8 cellular contexts compared by ENCODE assay signal in the genomic region with DNA sequence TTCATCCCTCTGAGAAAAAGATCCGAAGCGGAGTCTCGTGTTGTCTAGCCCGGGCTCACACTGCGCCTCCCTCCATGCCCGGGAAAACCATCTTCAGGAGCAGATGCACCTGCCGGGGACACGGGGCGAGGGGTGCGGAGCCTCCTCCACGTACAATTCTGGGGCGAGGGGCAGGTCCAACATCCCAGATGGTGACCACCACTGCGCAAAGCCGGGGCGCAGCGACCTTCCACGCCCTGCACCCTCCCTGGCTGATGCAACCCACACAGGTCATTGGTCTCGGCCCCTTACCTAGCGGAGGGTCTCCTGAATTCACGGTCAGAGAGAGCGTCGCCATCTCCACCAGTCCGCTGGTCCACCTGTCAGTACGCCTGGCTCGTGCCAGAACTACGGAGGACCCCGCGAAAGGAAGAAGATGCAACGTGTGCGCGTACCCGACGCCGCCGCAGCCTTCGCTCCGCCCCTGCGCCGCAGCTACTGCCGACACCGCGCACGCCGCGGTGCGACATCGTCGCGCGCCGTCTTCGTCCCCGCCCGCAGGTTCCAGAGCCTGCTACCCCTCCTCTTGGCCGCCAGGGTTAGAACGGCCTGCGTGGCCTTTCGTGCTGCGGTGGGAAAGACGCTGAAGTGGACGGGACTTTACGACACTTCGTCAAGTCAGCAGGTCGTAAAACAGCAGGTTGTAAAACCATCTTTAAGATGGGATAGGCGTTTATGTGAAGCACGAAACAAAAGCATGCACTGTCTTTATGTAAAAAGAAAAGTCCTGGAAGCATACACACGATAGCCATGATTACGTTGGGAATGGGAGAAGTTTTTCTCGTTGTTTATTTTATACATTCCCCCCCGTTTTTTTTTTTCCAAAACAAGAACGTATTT. TPM values are rescaled to one million over a fixed set of nuclear protein-coding genes. Genes with fewer than 3 reads are reported as not detected.
DNase-seq lines count a peak whose midpoint lies in the region; ATAC-seq and TF ChIP-seq lines count a peak whose summit lies in the region.

TSS of gene EPRS1 (minus strand) at position 454 of the 879 bp plus-strand sequence. CDS start at position 337, 117 bp downstream.

- peaks cover 52% of the 10 kb centered on the region for H3K36me3 Mint-ChIP-seq in activated T-helper 17 cell treated with anti-CD3 and anti-CD28 coated beads, Interleukin-2, amount 50 U/mL, for 72 hours (ENCODE audit: low read depth)
- H3K36me3 Mint-ChIP-seq in natural killer cell: no peaks in the 10 kb centered on the region

- H3K4me3 Mint-ChIP-seq in activated T-helper 17 cell treated with anti-CD3 and anti-CD28 coated beads, Interleukin-2, amount 50 U/mL, for 72 hours: peak within 1 kb of the TSS; percentile 90
- peak within 1 kb of the TSS; percentile 98 for H3K4me3 Mint-ChIP-seq in natural killer cell

- TF ChIP-seq CTCF in DOHH2 (IDR thresholded peaks at IDR 0.05; ENCODE audit: low read depth, low read length, poor library complexity, severe bottlenecking): peak; percentile 25
- TF ChIP-seq CTCF in fibroblast of mammary gland (conservative IDR thresholded peaks at IDR 0.05; ENCODE audit: control insufficient read depth, insufficient read depth, low read depth, low read length): peak; percentile 57
- peak; percentile 49 for TF ChIP-seq CTCF in natural killer cell (IDR thresholded peaks at IDR 0.05)

- H3K27ac ChIP-seq in DOHH2 (ENCODE audit: low read depth, low read length): peak within 1 kb of the TSS; percentile 66

- no peaks in the 10 kb centered on the region for H3K9me2 ChIP-seq in DOHH2 (replicated peaks; ENCODE audit: control insufficient read depth, low read length)

- H3K4me2 ChIP-seq in DOHH2 (ENCODE audit: low read length): peak within 1 kb of the TSS; percentile 67

- intact Hi-C loops in natural killer cell (cut with micrococcal nuclease): loop anchor here (1.0 to 2.0 kb wide), 3 partner anchors 43 to 227 kb away; partner anchors contain the start of genes BPNT1 and RAB3GAP2

- no peaks in the 10 kb centered on the region for H3K27me3 Mint-ChIP-seq in activated T-helper 17 cell treated with anti-CD3 and anti-CD28 coated beads, Interleukin-2, amount 50 U/mL, for 72 hours
- no peaks in the 10 kb centered on the region for H3K27me3 Mint-ChIP-seq in natural killer cell (ENCODE audit: low read depth in 2 of 2)

- DNase-seq in Kasumi-1 (lab: John Stamatoyannopoulos, UW) (peak; percentile 95 to 96), RPMI8226 (peak; percentile 99), fibroblast of mammary gland (ENCODE audit: low read depth) (peak; percentile 99), natural killer cell (peak; percentile 90)
- peak; percentile 91 for DNase-seq in stimulated activated naive CD8-positive, alpha-beta T cell treated with anti-CD3 and anti-CD28 coated beads, Interleukin-15, Interleukin-2, amounts not matched to agents 100 U/mL and 50 U/mL, for 24 hours

- H3K79me2 ChIP-seq in DOHH2 (ENCODE audit: control insufficient read depth, low read length): peaks cover 59% of the 10 kb centered on the region

- H3K4me1 ChIP-seq in DOHH2 (ENCODE audit: control insufficient read depth, low read length): peaks cover 26% of the 10 kb centered on the region

- H3K4me1 Mint-ChIP-seq in activated T-helper 17 cell treated with anti-CD3 and anti-CD28 coated beads, Interleukin-2, amount 50 U/mL, for 72 hours: peaks cover 14% of the 10 kb centered on the region
- peaks cover 25 to 27% of the 10 kb centered on the region in 2 donors for H3K4me1 Mint-ChIP-seq in natural killer cell

- peak within 1 kb of the TSS; percentile 97 for H3K4me3 ChIP-seq in DOHH2 (ENCODE audit: low read length)
- peak within 1 kb of the TSS; percentile 83 for H3K4me3 ChIP-seq in fibroblast of mammary gland (ENCODE audit: control insufficient read depth, low read depth, low read length)

- H4K20me1 ChIP-seq in DOHH2 (ENCODE audit: control insufficient read depth, insufficient read depth, low read depth, low read length): no peaks in the 10 kb centered on the region; the same call in 1 of the 2 replicates

- H3K9me3 ChIP-seq in DOHH2 (ENCODE audit: control insufficient read depth, insufficient read depth, low read length): no peaks in the 10 kb centered on the region

- H3K27ac Mint-ChIP-seq in activated T-helper 17 cell treated with anti-CD3 and anti-CD28 coated beads, Interleukin-2, amount 50 U/mL, for 72 hours: peak within 1 kb of the TSS; percentile 90
- H3K27ac Mint-ChIP-seq in natural killer cell: peak within 1 kb of the TSS; percentile 94 to 96

- no peaks in the 10 kb centered on the region for H3K9me3 Mint-ChIP-seq in activated T-helper 17 cell treated with anti-CD3 and anti-CD28 coated beads, Interleukin-2, amount 50 U/mL, for 72 hours
- no peaks in the 10 kb centered on the region for H3K9me3 Mint-ChIP-seq in natural killer cell

- H3K27me3 ChIP-seq in DOHH2 (ENCODE audit: control insufficient read depth, low read length): no peaks in the 10 kb centered on the region

- peaks cover 22% of the 10 kb centered on the region for H3K36me3 ChIP-seq in DOHH2 (ENCODE audit: control insufficient read depth, low read length)

- peaks cover 3% of the 10 kb centered on the region; the same call in 1 of the 2 replicates for H3F3A ChIP-seq in DOHH2 (ENCODE audit: control insufficient read depth, insufficient read depth)

- ATAC-seq in GM21825 (IDR thresholded peaks at IDR 0.05; ENCODE audit: unreplicated experiment) (peak; percentile 99), natural killer cell (peak; percentile 98 to 100 (median 98))
- ATAC-seq in activated T-helper 17 cell treated with anti-CD3 and anti-CD28 coated beads, Interleukin-2, amount 50 U/mL, for 72 hours (replicated peaks): peak; percentile 98
- ATAC-seq in stimulated activated naive CD8-positive, alpha-beta T cell treated with anti-CD3 and anti-CD28 coated beads, Interleukin-15, Interleukin-2, amounts not matched to agents 100 U/mL and 50 U/mL, for 24 hours: peak; percentile 99

RNA-seq across cellular contexts. Expression of gene EPRS1, which starts in this region (rescaled TPM):
- total RNA-seq in activated T-helper 17 cell treated with anti-CD3 and anti-CD28 coated beads, Interleukin-2, amount 50 U/mL, for 72 hours: 100 to 1,000 TPM; 145 to 173 TPM
- total RNA-seq in natural killer cell: 10 to 100 TPM; 46.8 to 61.2 (median 47.4) TPM

Comparison
In these comparisons a context has a peak if more than half of its experiments do, and no peak if none do; other contexts are left out.
1. Peak in every context shown above with its lines: DNase-seq, ATAC-seq, H3K4me3 ChIP-seq and H3K27ac ChIP-seq.